Comparison of ENCODE assay signal across 20 cellular contexts in genomic region chr1:167863921-167864279, GRCh38. TPM values are rescaled to one million over a fixed set of nuclear protein-coding genes. Genes with fewer than 3 reads are reported as not detected.
"Had no signal": no experiment of that assay in that cellular context is flagged by ENCODE, and none has a peak within 500 bp of the region (broad histone marks: within the 10 kb centered on the region; RNA-seq: fewer than 3 reads in every experiment).

No MANE protein-coding gene starts in this region.

- H3K36me3 Mint-ChIP-seq: naive thymus-derived CD8-positive, alpha-beta T cell; type B pancreatic cell had no signal

- H3K4me3 ChIP-seq: esophagus squamous epithelium, heart left ventricle, mucosa of descending colon, right atrium auricular region, sigmoid colon, skin epidermis had no signal

- H3K4me1 Mint-ChIP-seq: naive thymus-derived CD8-positive, alpha-beta T cell had no signal

- DNase-seq: effector memory CD4-positive, alpha-beta T cell; esophagus squamous epithelium; foreskin melanocyte; heart left ventricle; hypothalamus; kidney glomerular epithelial cell; mucosa of descending colon; naive thymus-derived CD8-positive, alpha-beta T cell; posterior cingulate gyrus; sigmoid colon; stimulated activated CD4-positive, alpha-beta T cell treated with anti-CD3 and anti-CD28 coated beads, Interleukin-2, amount 100 ng/mL, for 24 hours; stimulated activated naive CD4-positive, alpha-beta T cell had no signal

- H3K9me3 ChIP-seq: esophagus squamous epithelium, heart left ventricle, mucosa of descending colon, neutrophil, right atrium auricular region, sigmoid colon had no signal

- H3K36me3 ChIP-seq: esophagus squamous epithelium, heart left ventricle, neutrophil, right atrium auricular region, sigmoid colon had no signal

- H3K4me1 ChIP-seq: esophagus squamous epithelium, heart left ventricle, right atrium auricular region, sigmoid colon had no signal

- H3K27me3 Mint-ChIP-seq: type B pancreatic cell had no signal

- FAIRE-seq: islet of Langerhans, urothelium cell line had no signal

- H3K27ac ChIP-seq: esophagus squamous epithelium, heart left ventricle, neutrophil, right atrium auricular region, sigmoid colon, skin epidermis had no signal

- ATAC-seq: heart left ventricle; mucosa of descending colon; naive thymus-derived CD8-positive, alpha-beta T cell had no signal

- H3K27me3 ChIP-seq: esophagus squamous epithelium, heart left ventricle, neutrophil, right atrium auricular region, sigmoid colon had no signal

- H3K4me3 Mint-ChIP-seq: naive thymus-derived CD8-positive, alpha-beta T cell; type B pancreatic cell had no signal

- H3K9me3 Mint-ChIP-seq: naive thymus-derived CD8-positive, alpha-beta T cell; type B pancreatic cell had no signal

- H3K27ac Mint-ChIP-seq: type B pancreatic cell had no signal

RNA-seq across cellular contexts. Expression of gene ADCY10, which starts 50.0 kb away (rescaled TPM):
- total RNA-seq: epithelial cell of proximal tubule, esophagus squamous epithelium, lung microvascular endothelial cell had no signal
- polyA plus RNA-seq: naive thymus-derived CD8-positive, alpha-beta T cell had no signal
